In the genomic region with DNA sequence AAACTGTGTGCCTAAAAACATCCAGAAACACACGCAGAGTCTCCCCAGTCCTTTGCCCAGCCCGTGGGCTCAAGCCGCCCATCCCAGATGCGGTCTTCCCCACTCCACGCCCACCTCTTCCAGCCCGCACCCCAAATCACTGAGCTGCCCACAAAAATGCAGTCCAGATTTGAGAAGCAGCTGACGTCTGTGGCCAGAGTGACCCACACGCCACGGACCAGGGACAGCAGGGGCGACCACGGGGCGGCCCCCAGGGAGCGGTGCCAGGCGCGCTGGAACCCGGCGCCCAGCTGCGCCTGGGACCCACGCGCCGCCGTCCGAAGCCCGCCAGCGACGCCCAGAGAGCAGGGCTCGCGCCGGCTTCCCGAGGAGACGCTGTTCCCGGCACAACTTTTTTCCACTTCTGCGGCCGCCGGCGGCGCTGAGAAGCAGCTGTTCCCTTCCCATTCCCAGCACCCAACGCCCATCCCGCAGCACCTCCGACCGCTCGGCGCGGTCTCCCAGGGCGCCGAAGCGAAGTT, we compare ENCODE assay signal across 8 cellular contexts. TPM values are rescaled to one million over a fixed set of nuclear protein-coding genes. Genes with fewer than 3 reads are reported as not detected.
DNase-seq lines count a peak whose midpoint lies in the region; ATAC-seq and TF ChIP-seq lines count a peak whose summit lies in the region.

No MANE protein-coding gene starts in this region.

- CTCF ChIA-PET in A673 (lab: Charles Lee) = interaction anchor here (0.6 kb wide), 1 partner anchor 14 kb away, joined by 3 read pairs; no protein-coding TSS in a partner anchor

- POLR2A ChIA-PET in A673 (lab: Charles Lee; ENCODE audit: low non-redundant PET) = no interaction called here

- no peak for TF ChIP-seq POLR2A in lower leg skin (IDR thresholded peaks at IDR 0.05)

- peak overlapping the region; percentile 97 for H3K4me2 ChIP-seq in OCI-LY1 (ENCODE audit: low read length)

- H3K27ac ChIP-seq in A673 (ENCODE audit: low read depth, low read length, poor library complexity, severe bottlenecking) = peak overlapping the region; percentile 67
- H3K27ac ChIP-seq in OCI-LY1 (ENCODE audit: low read depth, low read length, poor library complexity, severe bottlenecking) = peak overlapping the region; percentile 59
- H3K27ac ChIP-seq in colonic mucosa = peak overlapping the region; percentile 94
- H3K27ac ChIP-seq in subcutaneous abdominal adipose tissue (ENCODE audit: low read depth, low read length) = peak overlapping the region; percentile 78

- DNase-seq in A673 (ENCODE audit: low spot score) (peak; percentile 67), colonic mucosa (peak; percentile 62), lower leg skin (ENCODE audit: low spot score in 2 of 2) (peak in 1 of 2 donors; percentile 87), NCI-H2107 treated with DMSO at 0.1 percent for 48 hours (lab: John Stamatoyannopoulos, UW; ENCODE audit: unreplicated experiment) (no peak)

- H3K36me3 ChIP-seq in A673 (ENCODE audit: insufficient read depth, low read length, poor library complexity, severe bottlenecking) = no peaks in the 10 kb centered on the region
- peaks cover 17% of the 10 kb centered on the region; the same call in 1 of the 2 replicates for H3K36me3 ChIP-seq in OCI-LY1 (ENCODE audit: insufficient read depth, low read length)
- H3K36me3 ChIP-seq in colonic mucosa = no peaks in the 10 kb centered on the region
- no peaks in the 10 kb centered on the region for H3K36me3 ChIP-seq in subcutaneous abdominal adipose tissue (ENCODE audit: control insufficient read depth in 5 of 5, insufficient read depth in 5 of 5, low read length in 5 of 5)

- H3K9me3 ChIP-seq in A673 (ENCODE audit: low read depth, low read length, poor library complexity, severe bottlenecking) (no peaks in the 10 kb centered on the region), OCI-LY1 (ENCODE audit: low read length) (no peaks in the 10 kb centered on the region), colonic mucosa (no peaks in the 10 kb centered on the region), subcutaneous abdominal adipose tissue (ENCODE audit: control insufficient read depth in 5 of 5, low read length in 5 of 5) (no peaks in the 10 kb centered on the region)

- TF ChIP-seq CTCF in A673 (conservative IDR thresholded peaks at IDR 0.05; ENCODE audit: low read depth, low read length) (peak; percentile 14; the same call in 1 of the 2 replicates), GM12875 (IDR thresholded peaks at IDR 0.05; ENCODE audit: borderline replicate concordance, insufficient read depth, low read depth, low read length) (no peak), OCI-LY1 (IDR thresholded peaks at IDR 0.05; ENCODE audit: low read length) (no peak), colonic mucosa (IDR thresholded peaks at IDR 0.05) (no peak), lower leg skin (IDR thresholded peaks at IDR 0.05) (no peak)

- H3K9ac ChIP-seq in OCI-LY1 (ENCODE audit: low read length) (peak overlapping the region; percentile 92), colonic mucosa (ENCODE audit: low read depth in 2 of 2, low read length in 2 of 2) (peak overlapping the region; percentile 81 to 92), subcutaneous abdominal adipose tissue (ENCODE audit: low read length in 5 of 5) (peak overlapping the region; percentile 56 to 90 (median 81))

- H3K4me1 ChIP-seq in A673 (ENCODE audit: insufficient read depth, low read length, poor library complexity, severe bottlenecking) = peaks cover 11% of the 10 kb centered on the region
- peaks cover 52% of the 10 kb centered on the region for H3K4me1 ChIP-seq in OCI-LY1 (ENCODE audit: insufficient read depth, low read length, severe bottlenecking)
- no peaks in the 10 kb centered on the region for H3K4me1 ChIP-seq in colonic mucosa
- H3K4me1 ChIP-seq in subcutaneous abdominal adipose tissue (ENCODE audit: control insufficient read depth in 5 of 5, insufficient read depth in 5 of 5, low read length in 5 of 5) = peaks cover 2 to 31% (median 26%) of the 10 kb centered on the region in 5 donors

- intact Hi-C loops in A673 (cut with micrococcal nuclease; ENCODE audit: unreplicated experiment) (no loop called here), colonic mucosa (cut with DNase I) (no loop called here), lower leg skin (cut with DNase I; ENCODE audit: low total_unique reads) (no loop called here)

- H3K27me3 ChIP-seq in A673 (replicated peaks; ENCODE audit: insufficient read depth, low read depth, low read length, poor library complexity) = no peaks in the 10 kb centered on the region
- H3K27me3 ChIP-seq in OCI-LY1 (ENCODE audit: insufficient read depth, low read length) = no peaks in the 10 kb centered on the region
- H3K27me3 ChIP-seq in colonic mucosa = no peaks in the 10 kb centered on the region
- no peaks in the 10 kb centered on the region for H3K27me3 ChIP-seq in subcutaneous abdominal adipose tissue (ENCODE audit: control insufficient read depth in 5 of 5, insufficient read depth in 4 of 5, low read length in 5 of 5)

- no peaks in the 10 kb centered on the region for H3K9me2 ChIP-seq in OCI-LY1 (ENCODE audit: low read depth, low read length)

- H3F3A ChIP-seq in OCI-LY1 (ENCODE audit: insufficient read depth, low read length) = no peaks in the 10 kb centered on the region

- H3K79me2 ChIP-seq in OCI-LY1 (ENCODE audit: insufficient read depth, low read length) = peaks cover 26% of the 10 kb centered on the region

- H4K20me1 ChIP-seq in OCI-LY1 (ENCODE audit: insufficient read depth, low read length) = no peaks in the 10 kb centered on the region

- H3K4me3 ChIP-seq in A673 (ENCODE audit: low read depth, low read length, poor library complexity, severe bottlenecking) = peak overlapping the region; percentile 78
- H3K4me3 ChIP-seq in GM12875 (ENCODE audit: low read depth, low read length) = peak overlapping the region; percentile 96
- H3K4me3 ChIP-seq in OCI-LY1 (ENCODE audit: low read depth, low read length, poor library complexity, severe bottlenecking) = peak overlapping the region; percentile 96
- H3K4me3 ChIP-seq in colonic mucosa = peak overlapping the region; percentile 85
- peak overlapping the region; percentile 73 for H3K4me3 ChIP-seq in lower leg skin (ENCODE audit: low read depth, poor library complexity, severe bottlenecking)
- peak overlapping the region; percentile 78 to 83 (median 80) for H3K4me3 ChIP-seq in subcutaneous abdominal adipose tissue (ENCODE audit: low read depth in 1 of 5, low read length in 5 of 5)

- WGBS in lower leg skin, 2 donors = 0% methylated on average over 27 to 42 of the region's 47 CpGs

- H2AFZ ChIP-seq in OCI-LY1 (ENCODE audit: low read length) = no peak overlapping the region

- ATAC-seq in HG02943 (IDR thresholded peaks at IDR 0.05; ENCODE audit: low read depth, unreplicated experiment) = peak; percentile 37

- BruUV-seq in A673 (replicated peaks; lab: Mats Ljungman, UMichigan) = no TSS peak

RNA-seq across cellular contexts. Expression of a gene that starts 0.7 kb away (rescaled TPM):
- total RNA-seq in A673 (2021) = 6.2 and 7.3 TPM in 2 replicates
- 10 to 100 TPM; 35.5 to 39.2 TPM for total RNA-seq in colonic mucosa
- 10 to 100 TPM in 2 of 4 donors, 1 to 10 TPM in 2; 7.3 to 11.1 (median 9.6) TPM for total RNA-seq in lower leg skin
